Comparison of ENCODE assay signal across 9 cellular contexts in the genomic region with DNA sequence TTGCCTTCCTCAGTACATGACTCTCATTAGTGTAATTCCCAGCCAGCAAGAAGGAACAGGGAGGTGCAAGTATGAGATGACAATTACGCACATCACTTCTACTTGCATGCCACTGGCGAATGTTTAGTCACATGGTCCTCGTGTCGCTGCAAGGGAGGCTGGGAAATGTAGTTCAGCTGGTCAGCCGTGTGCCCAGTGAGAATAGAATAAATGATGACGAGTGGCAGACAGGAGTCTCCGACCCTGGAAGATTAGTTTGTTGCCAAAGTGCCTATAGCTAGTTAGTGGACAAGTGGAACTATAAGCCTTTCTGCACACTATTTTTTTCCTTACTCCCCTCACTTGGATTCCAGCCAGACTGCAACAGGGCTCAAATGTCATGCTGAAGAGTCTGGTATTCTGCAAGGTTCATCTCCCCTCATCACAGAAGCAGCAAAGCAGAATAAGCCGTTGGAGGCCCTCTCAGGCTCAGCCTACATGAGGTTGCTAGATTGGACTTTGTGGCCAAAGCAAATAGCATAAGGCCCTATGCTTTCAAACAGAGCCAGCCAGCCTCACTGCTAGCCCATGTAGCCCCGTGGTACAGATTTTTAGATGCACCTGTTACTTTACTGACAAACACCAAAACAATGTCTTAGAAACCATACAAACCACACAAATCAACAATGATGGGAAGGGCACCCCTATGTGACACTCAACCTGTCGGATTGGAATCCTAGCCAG. TPM values are rescaled to one million over a fixed set of nuclear protein-coding genes. Genes with fewer than 3 reads are reported as not detected.
DNase-seq lines count a peak whose midpoint lies in the region; ATAC-seq, FAIRE-seq and TF ChIP-seq lines count a peak whose summit lies in the region.
"Had no signal": no experiment of that assay in that cellular context is flagged by ENCODE, and none has a peak within 500 bp of the region (broad histone marks: within the 10 kb centered on the region; RNA-seq: fewer than 3 reads in every experiment).

No MANE protein-coding gene starts in this region.

- no peak overlapping the region for H3K27ac Mint-ChIP-seq in naive thymus-derived CD8-positive, alpha-beta T cell

- WGBS in GM12878 (ENCODE audit: insufficient coverage, insufficient replicate concordance, low lambda C conversion rate, missing lambda C conversion rate): 6% methylated on average over 10 of the region's 10 CpGs

- no peak overlapping the region for H3K4me2 ChIP-seq in GM12878 (ENCODE audit: control insufficient read depth, insufficient read depth)

- H3K27ac ChIP-seq in GM12878 (ENCODE audit: control insufficient read depth, insufficient read depth) (no peak overlapping the region), colonic mucosa (no peak overlapping the region)

- no peak for TF ChIP-seq EP300 in GM12878 (IDR thresholded peaks at IDR 0.05; ENCODE audit: borderline replicate concordance in 1 of 2, control insufficient read depth in 1 of 2, low read depth in 2 of 2, low read length in 2 of 2)

- DNase-seq in NCI-H345 (lab: John Stamatoyannopoulos, UW) (peak; percentile 34), NCI-H345 treated with DMSO at 0.1 percent for 48 hours (lab: John Stamatoyannopoulos, UW; ENCODE audit: unreplicated experiment) (no peak), NCI-H1930 (lab: John Stamatoyannopoulos, UW) (peak; percentile 29 to 57), GM12878 (ENCODE audit: low read depth, low spot score) (peak; percentile 17), retina (peak; percentile 69), NCI-H1048 (lab: John Stamatoyannopoulos, UW) (no peak), colonic mucosa (no peak)
- DNase-seq in naive thymus-derived CD8-positive, alpha-beta T cell: no peak

- no peak overlapping the region for H3K4me3 Mint-ChIP-seq in naive thymus-derived CD8-positive, alpha-beta T cell

- no peak for TF ChIP-seq POLR2A in GM12878 (IDR thresholded peaks at IDR 0.05; ENCODE audit: low read depth, low read length)

- H2AFZ ChIP-seq in GM12878 (ENCODE audit: control insufficient read depth, low read depth, low read length): no peak overlapping the region

- POLR2A ChIA-PET in GM12878 (lab: Charles Lee): no interaction called here
- POLR2A ChIA-PET in naive thymus-derived CD8-positive, alpha-beta T cell (lab: Charles Lee): no interaction called here

- H3K9ac ChIP-seq in GM12878 (ENCODE audit: control insufficient read depth, insufficient read depth, low read length) (no peak overlapping the region), colonic mucosa (ENCODE audit: low read depth in 2 of 2, low read length in 2 of 2) (no peak overlapping the region)

- no peak for FAIRE-seq in GM12878 (lab: Jason Lieb, UNC)

- H3K27me3 ChIP-seq in GM12878 (replicated peaks in 1 of 2; ENCODE audit: control insufficient read depth in 2 of 2, insufficient read depth in 2 of 2, low read length in 1 of 2) (peaks cover 9 to 21% of the 10 kb centered on the region in 2 experiments), colonic mucosa (peaks cover 34% of the 10 kb centered on the region)

- no TSS peak for BruUV-seq in GM12878 (replicated peaks; lab: Mats Ljungman, UMichigan)

- H3K4me1 ChIP-seq in GM12878 (ENCODE audit: control insufficient read depth, insufficient read depth, low read length) (peaks cover 10% of the 10 kb centered on the region), colonic mucosa (peaks cover 12% of the 10 kb centered on the region)

- peaks cover 0 to 4% (median 0%) of the 10 kb centered on the region in 9 donors for H3K9me3 Mint-ChIP-seq in naive thymus-derived CD8-positive, alpha-beta T cell

- H3K27me3 Mint-ChIP-seq in naive thymus-derived CD8-positive, alpha-beta T cell: peaks cover 49 to 98% (median 82%) of the 10 kb centered on the region in 5 donors

- H3K9me3 ChIP-seq in GM12878 (replicated peaks; ENCODE audit: control insufficient read depth, insufficient read depth, low read length): no peaks in the 10 kb centered on the region
- no peaks in the 10 kb centered on the region for H3K9me3 ChIP-seq in colonic mucosa

- peaks cover 4 to 17% (median 11%) of the 10 kb centered on the region in 4 donors for H3K4me1 Mint-ChIP-seq in naive thymus-derived CD8-positive, alpha-beta T cell

- no peaks in the 10 kb centered on the region for H3K79me2 ChIP-seq in GM12878 (ENCODE audit: control insufficient read depth, insufficient read depth, low read length)

- SMC1A ChIA-PET in GM12878 (lab: Charles Lee; ENCODE audit: uncharacterized antibody, unreplicated experiment): no interaction called here

- CTCF ChIA-PET in GM12878 (lab: Yijun Ruan, JAX): interaction anchor here (0.8 kb wide), 1 partner anchor 140 kb away, joined by 4 read pairs; no protein-coding TSS in a partner anchor

- H3K36me3 ChIP-seq in GM12878 (ENCODE audit: control insufficient read depth in 2 of 2, insufficient read depth in 2 of 2, low read length in 1 of 2): no peaks in the 10 kb centered on the region
- no peaks in the 10 kb centered on the region for H3K36me3 ChIP-seq in colonic mucosa

- RAD21 ChIA-PET in GM12878 (lab: Charles Lee; ENCODE audit: unreplicated experiment): no interaction called here

- peak; percentile 74 for ATAC-seq in GM12878
- no peak for ATAC-seq in naive thymus-derived CD8-positive, alpha-beta T cell

- TF ChIP-seq RAD21 in GM12878 (IDR thresholded peaks at IDR 0.05; ENCODE audit: insufficient read depth, low read depth, low read length): no peak

- H3K4me3 ChIP-seq in GM12878 (no peak overlapping the region), colonic mucosa (no peak overlapping the region)

- H4K20me1 ChIP-seq in GM12878 (ENCODE audit: control insufficient read depth, insufficient read depth): no peaks in the 10 kb centered on the region

- TF ChIP-seq CTCF in GM12878 (IDR thresholded peaks at IDR 0.05 in 2 of 3, conservative IDR thresholded peaks at IDR 0.05 in 1 of 3; ENCODE audit: control insufficient read depth in 2 of 3, extremely low read depth in 1 of 3, insufficient read depth in 1 of 3, low read depth in 3 of 3, low read length in 3 of 3) (no peak), colonic mucosa (IDR thresholded peaks at IDR 0.05) (no peak)

- in situ Hi-C loops in GM12878 (cut with MboI): no loop called here

- intact Hi-C loops in GM12878 (cut with micrococcal nuclease; ENCODE audit: unreplicated experiment): no loop called here
- intact Hi-C loops in colonic mucosa (cut with DNase I): no loop called here

- H3K36me3 Mint-ChIP-seq in naive thymus-derived CD8-positive, alpha-beta T cell: peaks cover 0 to 6% (median 0%) of the 10 kb centered on the region in 3 donors

RNA-seq across cellular contexts. Expression of gene LINC00237, which starts 9.7 kb away (rescaled TPM):
- total RNA-seq in GM12878 (2013; cell fraction: nucleolus; rRNA removed): not detected in 2 replicates
- total RNA-seq in GM12878 (2014; rRNA removed) (not detected in 2 replicates), GM12878 (2014; rRNA removed; fragmentation: Illumina TruSeq; extraction: Trizol) (not detected in 2 replicates), GM12878 (2021) (not detected in 2 replicates), colonic mucosa (not detected)
- not detected for polyA plus RNA-seq in GM12878 (2011; ENCODE audit: low read depth)
- polyA plus RNA-seq in GM12878 (2011; rRNA removed) (not detected in 2 replicates), GM12878 (2014; fragmentation: Illumina TruSeq; extraction: Trizol) (not detected in 2 replicates), GM12878 (2014; fragmentation: Nextera tagmentation; extraction: Ambion mirVana) (not detected), GM12878 (2014; rRNA removed) (not detected in 2 replicates), GM12878 (2016; fragmentation: Nextera tagmentation; extraction: Ambion mirVana) (not detected)
- polyA plus RNA-seq in GM12878 (2011; cell fraction: cytosol; rRNA removed): not detected in 2 replicates
- polyA plus RNA-seq in GM12878 (2011; cell fraction: nucleus; rRNA removed): not detected in 2 replicates
- polyA plus RNA-seq in GM12878 (2012): not detected in 2 replicates
- polyA minus RNA-seq in GM12878 (2011; rRNA and poly(A)+ RNA removed): not detected in 2 replicates
- not detected in 2 replicates for polyA minus RNA-seq in GM12878 (2011; cell fraction: cytosol; rRNA and poly(A)+ RNA removed)
- polyA minus RNA-seq in GM12878 (2011; cell fraction: nucleus; rRNA and poly(A)+ RNA removed): not detected in 2 replicates
- not detected for total RNA-seq in naive thymus-derived CD8-positive, alpha-beta T cell
- under 1 TPM in 1 of 3 donors, not detected in 2; 0.56 TPM for polyA plus RNA-seq in naive thymus-derived CD8-positive, alpha-beta T cell
- polyA plus RNA-seq: AG04450 had no signal

RNA-seq across cellular contexts. Expression of gene KIZ, which starts 29.4 kb away (rescaled TPM):
- 43.5 and 46.5 TPM in 2 replicates for total RNA-seq in GM12878 (2013; cell fraction: nucleolus; rRNA removed)
- total RNA-seq in GM12878 (2014; rRNA removed) (5.0 and 6.0 TPM in 2 replicates), GM12878 (2014; rRNA removed; fragmentation: Illumina TruSeq; extraction: Trizol) (9.4 and 9.9 TPM in 2 replicates), GM12878 (2021) (6.8 and 11.4 TPM in 2 replicates), colonic mucosa (10 to 100 TPM in 1 of 2 donors, 1 to 10 TPM in 1; 6.3 to 17.1 TPM)
- 77.5 TPM for polyA plus RNA-seq in GM12878 (2011; ENCODE audit: low read depth)
- polyA plus RNA-seq in GM12878 (2011; rRNA removed) (11.0 and 17.3 TPM in 2 replicates), GM12878 (2014; fragmentation: Illumina TruSeq; extraction: Trizol) (8.3 and 11.1 TPM in 2 replicates), GM12878 (2014; fragmentation: Nextera tagmentation; extraction: Ambion mirVana) (1 to 10 TPM; 2.7 to 4.5 TPM), GM12878 (2014; rRNA removed) (5.3 and 7.0 TPM in 2 replicates), GM12878 (2016; fragmentation: Nextera tagmentation; extraction: Ambion mirVana) (1 to 10 TPM; 7.7 to 8.2 TPM)
- polyA plus RNA-seq in GM12878 (2011; cell fraction: cytosol; rRNA removed): 4.4 and 5.6 TPM in 2 replicates
- 14.9 and 20.8 TPM in 2 replicates for polyA plus RNA-seq in GM12878 (2011; cell fraction: nucleus; rRNA removed)
- polyA plus RNA-seq in GM12878 (2012): 11.9 and 14.1 TPM in 2 replicates
- polyA minus RNA-seq in GM12878 (2011; rRNA and poly(A)+ RNA removed): 4.1 and 10.0 TPM in 2 replicates
- 2.0 and 4.1 TPM in 2 replicates for polyA minus RNA-seq in GM12878 (2011; cell fraction: cytosol; rRNA and poly(A)+ RNA removed)
- 7.1 and 7.9 TPM in 2 replicates for polyA minus RNA-seq in GM12878 (2011; cell fraction: nucleus; rRNA and poly(A)+ RNA removed)
- 10 to 100 TPM; 59.7 to 62.9 TPM for total RNA-seq in naive thymus-derived CD8-positive, alpha-beta T cell
- polyA plus RNA-seq in naive thymus-derived CD8-positive, alpha-beta T cell: 10 to 100 TPM; 19.4 to 27.7 (median 22.3) TPM

Comparison
In these comparisons a context has a peak if more than half of its experiments do, and no peak if none do; other contexts are left out.
1. DNase-seq: peak in NCI-H345 (single experiment), NCI-H1930 (2 of 2), GM12878 (single experiment) and retina (single experiment); none in NCI-H345 treated with DMSO at 0.1 percent for 48 hours (single experiment), NCI-H1048 (single experiment), naive thymus-derived CD8-positive, alpha-beta T cell (0 of 10) and colonic mucosa (single experiment).